ENCODE assay signal across 25 cellular contexts in the genomic region with DNA sequence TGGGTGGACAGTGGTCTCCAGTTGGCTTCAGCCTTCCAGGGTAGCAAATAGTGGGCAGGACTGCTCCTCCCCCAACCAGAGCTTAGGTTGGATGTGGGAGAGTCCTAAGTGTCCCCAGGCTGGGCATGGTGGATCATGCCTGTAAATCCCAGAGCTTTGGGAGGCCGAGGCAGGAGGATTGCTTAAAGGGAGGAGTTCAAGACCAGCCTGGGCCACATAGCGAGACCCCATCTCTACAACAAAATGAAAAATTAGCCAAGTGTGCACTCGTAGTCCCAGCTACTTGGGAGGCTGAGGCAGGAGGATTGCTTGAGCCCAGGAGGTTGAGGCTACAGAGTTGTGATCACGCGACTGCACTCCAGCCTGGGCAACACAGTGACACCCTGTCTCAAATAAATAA. TPM values are rescaled to one million over a fixed set of nuclear protein-coding genes. Genes with fewer than 3 reads are reported as not detected.
"Had no signal": no experiment of that assay in that cellular context is flagged by ENCODE, and none has a peak within 500 bp of the region (broad histone marks: within the 10 kb centered on the region; RNA-seq: fewer than 3 reads in every experiment).

No MANE protein-coding gene starts in this region.

- H3K4me3 ChIP-seq: dorsolateral prefrontal cortex, esophagus muscularis mucosa, gastrocnemius medialis, heart right ventricle, psoas muscle, sigmoid colon, skin epidermis, stomach, thoracic aorta, transverse colon had no signal

- H3K27me3 Mint-ChIP-seq: naive thymus-derived CD4-positive, alpha-beta T cell had no signal

- H3K9me3 ChIP-seq: esophagus muscularis mucosa, gastrocnemius medialis, heart right ventricle, neutrophil, psoas muscle, sigmoid colon, stomach, thoracic aorta, transverse colon had no signal

- H3K4me1 ChIP-seq: psoas muscle had no signal

- H3K27me3 ChIP-seq: dorsolateral prefrontal cortex, esophagus muscularis mucosa, gastrocnemius medialis, heart right ventricle, sigmoid colon, stomach, transverse colon had no signal

- ATAC-seq: gastrocnemius medialis; heart right ventricle; naive thymus-derived CD4-positive, alpha-beta T cell had no signal

- H3K27ac ChIP-seq: epithelial cell of prostate, esophagus muscularis mucosa, gastrocnemius medialis, heart right ventricle, neutrophil, psoas muscle, sigmoid colon, stomach, thoracic aorta, transverse colon had no signal

- DNase-seq: cortex of kidney; dorsolateral prefrontal cortex; effector CD8-positive, alpha-beta T cell; gastrocnemius medialis; heart right ventricle; hypothalamus; kidney glomerular epithelial cell; naive thymus-derived CD4-positive, alpha-beta T cell; psoas muscle; retina; sigmoid colon; stimulated activated CD4-positive, alpha-beta T cell treated with anti-CD3 and anti-CD28 coated beads, Interleukin-2, amount 100 ng/mL, for 24 hours; stimulated activated CD4-positive, alpha-beta T cell treated with anti-CD3 and anti-CD28 coated beads, Interleukin-4, amount 100 ng/mL, for 4 hours; stimulated activated naive CD4-positive, alpha-beta T cell; stomach; substantia nigra; transverse colon had no signal

- H3K4me3 Mint-ChIP-seq: naive thymus-derived CD4-positive, alpha-beta T cell had no signal

- FAIRE-seq: endometrium, islet of Langerhans had no signal

RNA-seq across cellular contexts. Expression of gene RRAS, which starts 7.4 kb away (rescaled TPM):
- polyA plus RNA-seq: neural cell had no signal
